ENCODE assay signal across 9 cellular contexts in the genomic region with DNA sequence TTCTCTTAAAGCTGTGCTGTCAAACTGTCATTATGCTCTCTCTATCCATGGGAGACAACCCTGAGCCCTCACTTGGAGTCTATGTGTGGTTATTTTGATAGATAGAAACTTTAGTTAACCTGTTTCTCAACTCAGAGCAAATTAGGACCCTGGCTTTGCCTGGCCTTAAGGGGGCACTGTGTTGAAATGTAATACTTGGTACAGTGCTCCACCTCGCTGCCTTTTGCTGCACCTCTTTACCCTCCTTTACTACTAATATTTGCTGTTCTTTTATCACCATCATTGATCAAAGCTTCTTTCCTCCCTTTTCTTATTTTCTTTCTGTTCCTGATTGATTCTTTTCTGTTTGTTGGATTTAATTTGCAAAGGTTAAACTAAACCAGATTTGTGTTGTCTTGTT. TPM values are rescaled to one million over a fixed set of nuclear protein-coding genes. Genes with fewer than 3 reads are reported as not detected.
DNase-seq lines count a peak whose midpoint lies in the region; ATAC-seq, FAIRE-seq and TF ChIP-seq lines count a peak whose summit lies in the region.
"Had no signal": no experiment of that assay in that cellular context is flagged by ENCODE, and none has a peak within 500 bp of the region (broad histone marks: within the 10 kb centered on the region; RNA-seq: fewer than 3 reads in every experiment).

No MANE protein-coding gene starts in this region.

- H3K27ac Mint-ChIP-seq in T-cell: no peak overlapping the region

- no peak for DNase-seq in D721Med (ENCODE audit: insufficient read length, low spot score)
- DNase-seq in T-cell: peak in 21 of 34 experiments; percentile 9 to 48 (median 24)
- no peak for DNase-seq in left lobe of liver (ENCODE audit: low spot score)
- DNase-seq in NCI-H187 (lab: John Stamatoyannopoulos, UW): no peak
- no peak for DNase-seq in NCI-H2081 treated with DMSO at 0.1 percent for 48 hours (lab: John Stamatoyannopoulos, UW)
- DNase-seq: central memory CD4-positive, alpha-beta T cell had no signal

- no peaks in the 10 kb centered on the region for H3K27me3 Mint-ChIP-seq in T-cell

- ATAC-seq in GM19397 (IDR thresholded peaks at IDR 0.05; ENCODE audit: unreplicated experiment): peak; percentile 57
- peak; percentile 63 to 79 (median 68) for ATAC-seq in T-cell (replicated peaks in 1 of 4)
- peak; percentile 81 for ATAC-seq in left lobe of liver
- no peak for ATAC-seq in HG02852 (IDR thresholded peaks at IDR 0.05; ENCODE audit: unreplicated experiment)
- ATAC-seq in GM21515 (IDR thresholded peaks at IDR 0.05; ENCODE audit: unreplicated experiment): no peak

- H3K36me3 Mint-ChIP-seq in T-cell: peaks cover 5% of the 10 kb centered on the region

- peaks cover 87 to 90% (median 89%) of the 10 kb centered on the region in 3 donors for H3K4me1 Mint-ChIP-seq in T-cell

- no peaks in the 10 kb centered on the region for H3K9me3 Mint-ChIP-seq in T-cell

- FAIRE-seq in D721Med (lab: Jason Lieb, UNC): peak; percentile 55

- H3K4me3 Mint-ChIP-seq in T-cell: peak overlapping the region in 1 of 3 donors; percentile 50

- TF ChIP-seq CTCF in D721Med (IDR thresholded peaks at IDR 0.05; ENCODE audit: insufficient read depth, missing control alignments): no peak

- CTCF ChIA-PET in T-cell (lab: Charles Lee): interaction anchor here in 1 of 2 donors (0.7 to 2.7 kb wide), 2 partner anchors 13 to 143 kb away, joined by 3 to 16 read pairs; no protein-coding TSS in a partner anchor

- POLR2A ChIA-PET in T-cell (lab: Charles Lee): interaction anchor here in 1 of 2 donors (1.0 kb wide), 1 partner anchor 13 kb away, joined by 3 read pairs; no protein-coding TSS in a partner anchor

RNA-seq across cellular contexts. Expression of a gene that starts 34.3 kb away (rescaled TPM):
- total RNA-seq in T-cell: 100 to 1,000 TPM in 4 of 5 donors, 10 to 100 TPM in 1; 92.1 to 160 (median 110) TPM
- 68.7 TPM for total RNA-seq in left lobe of liver

Comparison
In these comparisons a context has a peak if more than half of its experiments do, and no peak if none do; other contexts are left out.
1. DNase-seq: peak in T-cell (21 of 34); none in D721Med (single experiment), left lobe of liver (single experiment), NCI-H187 (0 of 2) and NCI-H2081 treated with DMSO at 0.1 percent for 48 hours (single experiment).
2. ATAC-seq: peak in GM19397 (single experiment), T-cell (4 of 4) and left lobe of liver (single experiment); none in HG02852 (single experiment) and GM21515 (single experiment).